ENCODE assay signal across 1 cellular context in the genomic region with DNA sequence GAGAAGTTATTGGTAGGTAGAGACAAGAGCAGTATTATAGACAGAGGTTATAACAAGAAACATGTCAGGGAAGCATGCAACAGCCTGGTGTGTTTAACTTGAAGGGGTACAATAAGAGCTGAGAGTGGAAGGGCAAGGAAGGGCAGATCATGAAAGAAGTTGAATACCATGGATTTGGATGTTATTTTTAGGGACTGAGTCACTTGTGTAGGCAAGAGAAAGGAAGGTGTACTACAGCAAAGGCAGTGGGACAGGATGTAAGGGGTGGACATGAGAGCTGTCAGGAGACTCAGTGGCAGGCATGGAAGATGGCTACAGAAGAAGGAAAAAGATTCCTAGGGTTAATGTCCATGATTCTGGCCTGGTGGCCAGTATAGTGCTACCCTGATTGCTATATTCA.
TF ChIP-seq lines count a peak whose summit lies in the region.

No MANE protein-coding gene starts in this region.

TF ChIP-seq in IMR-90, 13 proteins besides CTCF, POLR2A, EP300 and RAD21:
- TF ChIP-seq, protein P1, sequence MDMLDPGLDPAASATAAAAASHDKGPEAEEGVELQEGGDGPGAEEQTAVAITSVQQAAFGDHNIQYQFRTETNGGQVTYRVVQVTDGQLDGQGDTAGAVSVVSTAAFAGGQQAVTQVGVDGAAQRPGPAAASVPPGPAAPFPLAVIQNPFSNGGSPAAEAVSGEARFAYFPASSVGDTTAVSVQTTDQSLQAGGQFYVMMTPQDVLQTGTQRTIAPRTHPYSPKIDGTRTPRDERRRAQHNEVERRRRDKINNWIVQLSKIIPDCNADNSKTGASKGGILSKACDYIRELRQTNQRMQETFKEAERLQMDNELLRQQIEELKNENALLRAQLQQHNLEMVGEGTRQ (IDR thresholded peaks at IDR 0.05; ENCODE audit: low read depth, low read length) = no peak
- TF ChIP-seq FOS (IDR thresholded peaks at IDR 0.05; ENCODE audit: low read depth, low read length) (no peak), CHD1 (IDR thresholded peaks at IDR 0.05; ENCODE audit: low read depth, low read length) (no peak), SMC3 (IDR thresholded peaks at IDR 0.05; ENCODE audit: low read depth, low read length) (no peak), RFX5 (IDR thresholded peaks at IDR 0.05; ENCODE audit: low read depth, low read length) (no peak), RCOR1 (IDR thresholded peaks at IDR 0.05; ENCODE audit: insufficient replicate concordance, low read length) (no peak), MXI1 (IDR thresholded peaks at IDR 0.05; ENCODE audit: borderline replicate concordance, low read depth, low read length) (no peak)
- TF ChIP-seq, protein P2, sequence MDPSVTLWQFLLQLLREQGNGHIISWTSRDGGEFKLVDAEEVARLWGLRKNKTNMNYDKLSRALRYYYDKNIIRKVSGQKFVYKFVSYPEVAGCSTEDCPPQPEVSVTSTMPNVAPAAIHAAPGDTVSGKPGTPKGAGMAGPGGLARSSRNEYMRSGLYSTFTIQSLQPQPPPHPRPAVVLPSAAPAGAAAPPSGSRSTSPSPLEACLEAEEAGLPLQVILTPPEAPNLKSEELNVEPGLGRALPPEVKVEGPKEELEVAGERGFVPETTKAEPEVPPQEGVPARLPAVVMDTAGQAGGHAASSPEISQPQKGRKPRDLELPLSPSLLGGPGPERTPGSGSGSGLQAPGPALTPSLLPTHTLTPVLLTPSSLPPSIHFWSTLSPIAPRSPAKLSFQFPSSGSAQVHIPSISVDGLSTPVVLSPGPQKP (IDR thresholded peaks at IDR 0.05; ENCODE audit: borderline replicate concordance, low read depth, low read length) = no peak
